Comparison of ENCODE assay signal across 8 cellular contexts in the genomic region with DNA sequence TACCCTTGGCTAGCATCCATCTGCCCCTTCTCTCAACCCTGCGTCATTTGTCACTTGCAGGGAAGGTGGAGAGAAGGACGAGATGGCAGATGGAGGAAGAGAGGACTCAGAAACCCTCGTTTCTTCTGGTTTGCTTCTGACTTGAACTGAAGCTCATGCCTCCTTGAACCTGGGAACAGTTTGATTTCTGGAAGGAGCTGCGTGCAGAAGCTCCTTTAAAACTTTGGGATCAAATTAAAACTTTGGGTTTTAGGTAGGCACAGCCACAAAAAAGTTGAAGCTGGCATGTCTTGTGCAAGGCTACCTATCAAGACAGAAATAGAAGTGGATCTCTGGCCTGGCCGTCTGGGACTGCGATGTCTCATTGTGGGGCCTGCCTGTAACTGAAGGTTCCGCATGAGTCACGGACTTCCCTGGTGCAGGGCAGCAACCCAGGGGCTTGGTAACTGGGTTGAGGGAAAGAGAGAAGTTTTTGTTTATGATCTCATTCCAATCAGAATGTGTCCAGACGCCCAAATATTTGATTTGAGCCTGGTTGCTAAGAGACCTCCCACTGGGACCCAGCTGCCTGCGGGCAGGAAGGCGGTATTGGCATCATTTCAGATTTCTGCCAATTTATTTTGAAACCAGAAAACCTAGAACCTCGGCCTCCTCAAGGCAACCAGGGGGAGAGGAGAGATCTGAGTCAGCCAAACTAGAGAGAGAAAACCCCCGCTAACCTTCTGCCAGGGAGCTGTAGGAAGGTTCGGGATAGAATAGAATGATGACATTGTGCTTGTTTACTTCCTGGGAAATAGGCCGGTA. TPM values are rescaled to one million over a fixed set of nuclear protein-coding genes. Genes with fewer than 3 reads are reported as not detected.
DNase-seq lines count a peak whose midpoint lies in the region; ATAC-seq and TF ChIP-seq lines count a peak whose summit lies in the region.

No MANE protein-coding gene starts in this region.

- ATAC-seq in GM19324 (IDR thresholded peaks at IDR 0.05; ENCODE audit: low FRiP score, unreplicated experiment) (peak; percentile 49), HG03439 (IDR thresholded peaks at IDR 0.05; ENCODE audit: unreplicated experiment) (peak; percentile 67)

- no peak for TF ChIP-seq EP300 in stomach (IDR thresholded peaks at IDR 0.05)

- H3K36me3 ChIP-seq in PC-9 (ENCODE audit: low read depth) (no peaks in the 10 kb centered on the region), stomach (no peaks in the 10 kb centered on the region)

- peak overlapping the region; percentile 44 for H3K4me3 Mint-ChIP-seq in MCF 10A (ENCODE audit: unreplicated experiment)

- H3K4me2 ChIP-seq in PC-9 = peak overlapping the region; percentile 76

- H3K4me3 ChIP-seq in PC-9 (peak overlapping the region; percentile 46; the same call in 1 of the 2 replicates), lower leg skin (ENCODE audit: low read depth, poor library complexity, severe bottlenecking) (no peak overlapping the region), stomach (no peak overlapping the region)

- 2 to 8% methylated on average over 15 of the region's 15 CpGs for WGBS in lower leg skin, 2 donors
- WGBS in stomach, 5 donors = 20 to 32% (median 27%) methylated on average over 15 of the region's 15 CpGs

- POLR2A ChIA-PET in PC-9 (lab: Charles Lee; ENCODE audit: unreplicated experiment) = interaction anchor here (0.7 to 1.0 kb wide), 3 partner anchors 12 to 1536 kb away, joined by 3 to 6 read pairs (median 3); no protein-coding TSS in a partner anchor
- POLR2A ChIA-PET in MCF 10A (lab: Yijun Ruan, JAX) = interaction anchor here (0.7 to 1.2 kb wide), 4 partner anchors 10 to 366 kb away, joined by 3 read pairs; no protein-coding TSS in a partner anchor

- no peaks in the 10 kb centered on the region for H4K20me1 ChIP-seq in PC-9 (ENCODE audit: insufficient read depth)

- intact Hi-C loops in PC-9 (cut with micrococcal nuclease; ENCODE audit: unreplicated experiment) = loop anchor here (1.0 to 5.0 kb wide), 3 partner anchors 15 to 379 kb away; no protein-coding TSS in a partner anchor
- intact Hi-C loops in MCF 10A (cut with micrococcal nuclease) = loop anchor here (2.0 kb wide), 1 partner anchor 63 kb away; no protein-coding TSS in a partner anchor
- intact Hi-C loops in lower leg skin (cut with DNase I; ENCODE audit: low total_unique reads) = no loop called here
- intact Hi-C loops in stomach (cut with DNase I; ENCODE audit: low total_unique reads) = no loop called here

- TF ChIP-seq POLR2A in lower leg skin (IDR thresholded peaks at IDR 0.05) (no peak), stomach (IDR thresholded peaks at IDR 0.05) (no peak)

- peaks cover 11% of the 10 kb centered on the region for H3K4me1 Mint-ChIP-seq in MCF 10A (ENCODE audit: insufficient read depth, unreplicated experiment)

- H3K27me3 ChIP-seq in PC-9 (ENCODE audit: insufficient read depth, low read depth) (no peaks in the 10 kb centered on the region), stomach (no peaks in the 10 kb centered on the region)

- H3F3A ChIP-seq in PC-9 (ENCODE audit: insufficient read depth, low read depth) = peaks cover 35% of the 10 kb centered on the region

- TF ChIP-seq CTCF in PC-9 (conservative IDR thresholded peaks at IDR 0.05) (no peak), MCF 10A (IDR thresholded peaks at IDR 0.05; ENCODE audit: unreplicated experiment) (no peak), lower leg skin (IDR thresholded peaks at IDR 0.05) (no peak), stomach (IDR thresholded peaks at IDR 0.05) (no peak)

- peaks cover 45% of the 10 kb centered on the region for H3K4me1 ChIP-seq in PC-9 (replicated peaks; ENCODE audit: insufficient read depth)
- H3K4me1 ChIP-seq in stomach = peaks cover 5 to 22% (median 14%) of the 10 kb centered on the region in 4 donors

- H3K27me3 Mint-ChIP-seq in MCF 10A (ENCODE audit: insufficient read depth, unreplicated experiment) = no peaks in the 10 kb centered on the region

- H3K9me3 ChIP-seq in PC-9 (ENCODE audit: insufficient read depth, low read depth) (no peaks in the 10 kb centered on the region), stomach (no peaks in the 10 kb centered on the region)

- H3K27ac ChIP-seq in PC-9 (peak overlapping the region; percentile 96), stomach (peak overlapping the region in 4 of 5 donors; percentile 16 to 55 (median 38))

- H3K9me2 ChIP-seq in PC-9 (ENCODE audit: insufficient read depth) = no peaks in the 10 kb centered on the region

- CTCF ChIA-PET in PC-9 (lab: Charles Lee) (interaction anchor here (1.0 kb wide), 1 partner anchor 323 kb away, joined by 3 read pairs; no protein-coding TSS in a partner anchor), MCF 10A (lab: Yijun Ruan, JAX) (interaction anchor here (0.6 to 2.2 kb wide), 8 partner anchors 15 to 1423 kb away, joined by 3 to 8 read pairs (median 3); partner anchors contain the start of gene CAMK1D)

- H2AFZ ChIP-seq in PC-9 = peak overlapping the region; percentile 76; the same call in 1 of the 2 replicates

- H3K27ac Mint-ChIP-seq in MCF 10A (ENCODE audit: low read depth, unreplicated experiment) = peak overlapping the region; percentile 68

- no peaks in the 10 kb centered on the region for H3K79me2 ChIP-seq in PC-9 (ENCODE audit: low read depth)

- BruUV-seq in PC-9 (replicated peaks; lab: Mats Ljungman, UMichigan) (TSS peak; percentile 100), MCF 10A (replicated peaks; lab: Mats Ljungman, UMichigan) (TSS peak; percentile 98)

- DNase-seq in COLO829 (ENCODE audit: low spot score) (peak; percentile 92), PC-9 (peak; percentile 90 to 96), MCF 10A (ENCODE audit: unreplicated experiment) (peak; percentile 94), lower leg skin (ENCODE audit: low spot score in 2 of 2) (peak; percentile 71 to 93), stomach (peak; percentile 37), NCI-H82 treated with DMSO at 0.1 percent for 48 hours (lab: John Stamatoyannopoulos, UW; ENCODE audit: unreplicated experiment) (no peak)

- H3K9me3 Mint-ChIP-seq in MCF 10A (ENCODE audit: unreplicated experiment) = no peaks in the 10 kb centered on the region

- H3K36me3 Mint-ChIP-seq in MCF 10A (ENCODE audit: insufficient read depth, unreplicated experiment) = no peaks in the 10 kb centered on the region

RNA-seq across cellular contexts. Expression of gene CAMK1D, which starts 15.8 kb away (rescaled TPM):
- total RNA-seq in PC-9 (2021) (6.0 and 8.8 TPM in 2 replicates), MCF 10A (2022) (1.7 and 3.3 TPM in 2 replicates), lower leg skin (10 to 100 TPM; 29.7 to 36.7 (median 33.3) TPM), stomach (10 to 100 TPM in 1 of 5 donors, 1 to 10 TPM in 4; 3.1 to 26.9 (median 7.7) TPM)
- 1 to 10 TPM; 1.4 to 2.0 (median 1.9) TPM for polyA plus RNA-seq in stomach

Comparison
In these comparisons a context has a peak if more than half of its experiments do, and no peak if none do; other contexts are left out.
1. intact Hi-C loops: an anchor here in PC-9 (1.0 to 5.0 kb wide) and MCF 10A (2.0 kb wide); none called in lower leg skin and stomach.